ENCODE assay signal across 1 cellular context in the genomic region with DNA sequence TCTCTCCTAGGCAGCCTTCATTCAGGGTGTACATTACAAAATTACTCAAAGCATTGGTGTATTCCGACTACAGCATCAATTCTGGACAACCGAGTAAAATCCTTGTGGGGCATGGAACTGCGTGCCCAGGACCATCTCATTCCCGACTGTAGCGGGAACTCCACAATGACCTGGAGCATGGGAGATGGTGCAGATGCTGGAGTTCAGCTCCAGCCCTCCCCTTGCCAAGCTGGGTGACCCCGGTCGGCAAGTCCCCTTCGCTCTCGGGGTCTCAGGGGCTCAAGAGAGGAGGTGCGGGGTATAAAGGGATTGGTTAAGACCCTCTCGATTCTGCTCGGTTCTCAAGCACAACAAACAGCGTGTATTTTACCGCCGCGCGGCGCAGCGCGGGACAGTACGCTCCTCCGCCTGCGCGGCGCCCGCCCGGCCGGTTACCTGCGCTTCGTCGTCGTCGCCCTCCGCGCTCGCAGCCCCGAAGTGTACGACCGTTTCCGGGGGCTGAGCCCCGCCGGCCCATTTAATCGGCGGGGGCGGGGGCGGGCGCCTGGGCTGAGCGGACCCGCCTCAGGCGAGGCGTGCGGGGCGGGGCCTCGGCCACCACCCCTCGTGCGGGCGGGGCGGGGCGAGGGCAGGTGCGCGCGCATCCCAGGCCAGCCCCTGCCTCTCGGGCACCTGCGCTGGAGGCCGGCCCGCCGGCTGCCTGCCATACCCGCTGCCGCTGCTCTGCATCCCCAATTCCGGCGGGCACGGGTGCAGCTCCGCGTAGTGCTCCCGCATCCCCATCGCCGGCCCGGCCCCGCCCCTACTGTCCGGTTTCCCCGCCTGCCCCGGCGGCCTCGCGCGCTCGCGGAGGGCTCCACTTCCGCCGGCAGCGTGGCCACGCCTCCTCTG.
A peak's percentile ranks its signal among the peaks of the same experiment; 100 is the strongest.
TF ChIP-seq lines count a peak whose summit lies in the region.

A gene (minus strand): TSS at position 493 of the 891 bp plus-strand sequence. CDS start 691 bp downstream, outside the sequence.

TF ChIP-seq in HepG2, 621 proteins besides CTCF, POLR2A, EP300 and RAD21 (continued from another document):
- TF ChIP-seq, protein P1, sequence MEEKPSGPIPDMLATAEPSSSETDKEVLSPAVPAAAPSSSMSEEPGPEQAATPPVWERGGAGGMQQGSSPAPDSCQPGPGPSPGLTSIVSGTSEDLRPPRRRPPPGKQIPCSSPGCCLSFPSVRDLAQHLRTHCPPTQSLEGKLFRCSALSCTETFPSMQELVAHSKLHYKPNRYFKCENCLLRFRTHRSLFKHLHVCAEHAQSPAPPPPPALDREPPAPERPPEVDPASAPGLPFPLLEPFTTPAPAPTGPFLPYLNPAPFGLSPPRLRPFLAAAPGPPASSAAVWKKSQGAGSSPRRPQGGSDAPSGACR (CRISPR knock-in tag; IDR thresholded peaks at IDR 0.05), result no peak
- TF ChIP-seq PHF20 (CRISPR knock-in tag; IDR thresholded peaks at IDR 0.05) (0 out of 2 replicates have a peak, but pooled peaks have one; percentile 12), KDM6A (CRISPR knock-in tag; IDR thresholded peaks at IDR 0.05; ENCODE audit: low read depth) (no peak)
